13 cellular contexts compared by ENCODE assay signal in the genomic region with DNA sequence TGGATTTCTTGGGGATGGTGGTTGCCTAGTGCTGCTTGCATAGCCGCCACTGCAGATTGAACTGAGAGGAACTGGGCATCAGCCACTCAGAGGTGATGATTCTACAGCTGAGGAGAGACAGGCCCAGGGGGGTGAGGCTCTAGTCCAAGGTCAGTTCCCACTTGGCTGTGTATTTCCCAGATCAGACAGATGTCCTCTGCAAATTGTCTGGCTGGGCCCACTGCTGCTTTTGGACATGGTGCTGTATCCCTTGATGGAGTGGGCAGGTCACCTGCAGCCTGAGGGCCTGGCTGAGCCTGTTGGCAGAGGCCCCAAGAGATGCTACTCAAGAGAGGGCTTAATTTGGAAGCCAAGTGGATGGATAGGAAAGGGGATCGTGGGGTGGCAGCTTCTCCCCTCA.
"Had no signal": no experiment of that assay in that cellular context is flagged by ENCODE, and none has a peak within 500 bp of the region (broad histone marks: within the 10 kb centered on the region; RNA-seq: fewer than 3 reads in every experiment).

No MANE protein-coding gene starts in this region.

- H3K27ac ChIP-seq: psoas muscle, upper lobe of right lung had no signal

- H3K4me1 ChIP-seq: psoas muscle, upper lobe of right lung had no signal

- H3K36me3 ChIP-seq: upper lobe of right lung had no signal

- H3K27me3 ChIP-seq: upper lobe of right lung had no signal

- DNase-seq: activated gamma-delta T cell; activated T-cell treated with anti-CD3 and anti-CD28 coated beads, Interleukin-2, amount 50 U/mL, for 24 hours; amygdala; cerebellar nuclear complex; endodermal cell; mesenchymal stem cell; psoas muscle; stimulated activated CD4-positive, alpha-beta T cell treated with anti-CD3 and anti-CD28 coated beads, Interleukin-2, amount 100 ng/mL, for 48 hours; T-helper 17 cell; upper lobe of right lung had no signal

- FAIRE-seq: islet of Langerhans, TTC549 had no signal

- ATAC-seq: left lobe of liver, psoas muscle, T-helper 17 cell, upper lobe of right lung had no signal

- H3K4me3 ChIP-seq: psoas muscle, upper lobe of right lung had no signal

- H3K9me3 ChIP-seq: psoas muscle, upper lobe of right lung had no signal
